19 cellular contexts compared by ENCODE assay signal in genomic region chr2:20758997-20759396, GRCh38.
DNase-seq lines count a peak whose midpoint lies in the region; ATAC-seq, FAIRE-seq and TF ChIP-seq lines count a peak whose summit lies in the region.
"Had no signal": no experiment of that assay in that cellular context is flagged by ENCODE, and none has a peak within 500 bp of the region (broad histone marks: within the 10 kb centered on the region; RNA-seq: fewer than 3 reads in every experiment).

No MANE protein-coding gene starts in this region.

- no peak overlapping the region for H3K4me3 ChIP-seq in breast epithelium
- H3K4me3 ChIP-seq: colonic mucosa, spleen, suprapubic skin had no signal

- no peaks in the 10 kb centered on the region for H3K4me1 ChIP-seq in breast epithelium
- H3K4me1 ChIP-seq: colonic mucosa, spleen, suprapubic skin had no signal

- H3K9me3 ChIP-seq in breast epithelium = no peaks in the 10 kb centered on the region
- H3K9me3 ChIP-seq: colonic mucosa, suprapubic skin had no signal

- no peak for TF ChIP-seq POLR2A in breast epithelium (IDR thresholded peaks at IDR 0.05)

- no peaks in the 10 kb centered on the region for H3K36me3 ChIP-seq in breast epithelium
- H3K36me3 ChIP-seq: colonic mucosa, suprapubic skin had no signal

- ATAC-seq in GM18499 (IDR thresholded peaks at IDR 0.05; ENCODE audit: insufficient read depth, unreplicated experiment) = peak; percentile 54
- peak; percentile 96 for ATAC-seq in GM19438 (IDR thresholded peaks at IDR 0.05; ENCODE audit: low read depth, unreplicated experiment)
- ATAC-seq in HG02840 (IDR thresholded peaks at IDR 0.05; ENCODE audit: low FRiP score, unreplicated experiment) = peak; percentile 91
- ATAC-seq in HG03432 (IDR thresholded peaks at IDR 0.05; ENCODE audit: unreplicated experiment) = peak; percentile 85
- ATAC-seq: left colon had no signal

- intact Hi-C loops in breast epithelium (cut with DNase I; ENCODE audit: low total_unique reads) = no loop called here

- no peak for DNase-seq in activated CD8-positive, alpha-beta memory T cell treated with anti-CD3 and anti-CD28 coated beads for 24 hours
- no peak for DNase-seq in stimulated activated CD8-positive, alpha-beta memory T cell treated with anti-CD3 and anti-CD28 coated beads, Interleukin-4, amount 100 ng/mL, for 48 hours
- DNase-seq in breast epithelium (ENCODE audit: low spot score in 2 of 2) (no peak), frontal cortex (ENCODE audit: low spot score in 2 of 2) (no peak)
- DNase-seq: activated CD4-positive, alpha-beta T cell treated with anti-CD3 and anti-CD28 coated beads, Interleukin-2, amount 10 ng/mL, durations not matched to agents 7 days and 5 days; colonic mucosa; COR-L47; H9; hippocampal formation; left colon; NCI-H2081; NCI-H82; posterior cingulate gyrus; spleen had no signal

- no peak overlapping the region for H3K27ac ChIP-seq in breast epithelium
- H3K27ac ChIP-seq: colonic mucosa, spleen, suprapubic skin had no signal

- H3K27me3 ChIP-seq in breast epithelium = no peaks in the 10 kb centered on the region
- H3K27me3 ChIP-seq: colonic mucosa, spleen, suprapubic skin had no signal

- no peak for TF ChIP-seq CTCF in breast epithelium (IDR thresholded peaks at IDR 0.05)

- no peak for FAIRE-seq in frontal cortex (lab: Jason Lieb, UNC)
